8 cellular contexts compared by ENCODE assay signal in the genomic region with DNA sequence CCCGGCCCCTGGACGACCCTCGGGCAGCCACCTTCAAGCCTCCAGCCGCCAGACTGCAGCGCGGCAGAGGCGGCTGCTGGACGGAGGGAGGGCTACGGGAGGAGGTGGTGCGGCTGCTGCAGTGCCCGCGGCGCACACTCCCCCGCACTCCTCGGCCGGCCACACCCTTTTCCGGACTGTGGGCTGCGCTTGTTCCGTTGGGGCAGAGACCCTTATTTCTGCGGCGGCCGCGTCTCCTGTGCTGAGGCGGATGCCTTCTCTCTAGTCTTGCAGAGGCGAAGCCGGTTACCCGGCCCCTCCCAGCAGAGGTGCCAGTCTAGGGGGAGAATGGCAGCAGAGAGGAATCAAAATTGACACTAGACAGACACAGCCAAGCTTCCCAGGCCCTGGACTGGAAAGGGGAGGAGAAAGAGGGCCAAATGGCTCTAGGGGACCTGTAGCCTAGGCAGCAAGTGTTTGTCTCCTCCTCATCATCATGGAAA. TPM values are rescaled to one million over a fixed set of nuclear protein-coding genes. Genes with fewer than 3 reads are reported as not detected.
DNase-seq lines count a peak whose midpoint lies in the region; ATAC-seq and TF ChIP-seq lines count a peak whose summit lies in the region.

No MANE protein-coding gene starts in this region.

- no peaks in the 10 kb centered on the region for H3K27me3 Mint-ChIP-seq in activated CD8-positive, alpha-beta T cell treated with anti-CD3 and anti-CD28 coated beads for 36 hours

- H3K4me3 ChIP-seq in effector memory CD4-positive, alpha-beta T cell (ENCODE audit: insufficient read depth, low read depth, low read length, poor library complexity, severe bottlenecking): peak overlapping the region; percentile 71
- H3K4me3 ChIP-seq in mononuclear cell (ENCODE audit: low read length): peak overlapping the region; percentile 79

- POLR2A ChIA-PET in activated CD8-positive, alpha-beta T cell treated with anti-CD3 and anti-CD28 coated beads for 36 hours (lab: Charles Lee): interaction anchor here (0.9 to 5.7 kb wide), 13 partner anchors 9 to 96 kb away, joined by 3 to 75 read pairs (median 7); partner anchors contain the start of genes MYL6B, PA2G4, RPL41 and SMARCC2

- no peaks in the 10 kb centered on the region for H3K27me3 ChIP-seq in effector memory CD4-positive, alpha-beta T cell (replicated peaks; ENCODE audit: control insufficient read depth, insufficient read depth, low read length, poor library complexity, severe bottlenecking)
- no peaks in the 10 kb centered on the region for H3K27me3 ChIP-seq in mononuclear cell (ENCODE audit: insufficient read depth, low read length)

- intact Hi-C loops in activated CD8-positive, alpha-beta T cell treated with anti-CD3 and anti-CD28 coated beads for 36 hours (cut with micrococcal nuclease): loop anchor here (2.0 to 10.0 kb wide), 2 partner anchors 30 to 126 kb away; partner anchors contain the start of genes ANKRD52 and MYL6

- H3K9me3 Mint-ChIP-seq in activated CD8-positive, alpha-beta T cell treated with anti-CD3 and anti-CD28 coated beads for 36 hours: no peaks in the 10 kb centered on the region
- no peaks in the 10 kb centered on the region for H3K9me3 Mint-ChIP-seq in stimulated activated effector memory CD8-positive, alpha-beta T cell treated with anti-CD3 and anti-CD28 coated beads, Interleukin-12 subunit alpha, Interleukin-12 subunit beta, amount 100 ng/mL, for 72 hours

- H3K4me1 Mint-ChIP-seq in activated CD8-positive, alpha-beta T cell treated with anti-CD3 and anti-CD28 coated beads for 36 hours (ENCODE audit: low read depth): peaks cover 60% of the 10 kb centered on the region
- peaks cover 63% of the 10 kb centered on the region for H3K4me1 Mint-ChIP-seq in stimulated activated effector memory CD8-positive, alpha-beta T cell treated with anti-CD3 and anti-CD28 coated beads, Interleukin-12 subunit alpha, Interleukin-12 subunit beta, amount 100 ng/mL, for 72 hours

- ATAC-seq in GM21381 (IDR thresholded peaks at IDR 0.05; ENCODE audit: unreplicated experiment): peak; percentile 28
- peak; percentile 26 for ATAC-seq in activated CD8-positive, alpha-beta T cell treated with anti-CD3 and anti-CD28 coated beads for 36 hours
- ATAC-seq in stimulated activated effector memory CD8-positive, alpha-beta T cell treated with anti-CD3 and anti-CD28 coated beads, Interleukin-12 subunit alpha, Interleukin-12 subunit beta, amount 100 ng/mL, for 72 hours: peak; percentile 53

- H3K4me3 Mint-ChIP-seq in activated CD8-positive, alpha-beta T cell treated with anti-CD3 and anti-CD28 coated beads for 36 hours: peak overlapping the region; percentile 84
- peak overlapping the region; percentile 100 for H3K4me3 Mint-ChIP-seq in stimulated activated effector memory CD8-positive, alpha-beta T cell treated with anti-CD3 and anti-CD28 coated beads, Interleukin-12 subunit alpha, Interleukin-12 subunit beta, amount 100 ng/mL, for 72 hours

- DNase-seq in CD1c-positive myeloid dendritic cell (ENCODE audit: extremely low spot score) (peak; percentile 68), NCI-H69 (lab: John Stamatoyannopoulos, UW) (peak; percentile 75), NCI-H2171 (lab: John Stamatoyannopoulos, UW) (no peak)
- DNase-seq in activated CD8-positive, alpha-beta T cell treated with anti-CD3 and anti-CD28 coated beads for 36 hours: peak; percentile 88
- DNase-seq in effector memory CD4-positive, alpha-beta T cell: peak; percentile 62 to 64 (median 62)
- DNase-seq in stimulated activated effector memory CD8-positive, alpha-beta T cell treated with anti-CD3 and anti-CD28 coated beads, Interleukin-12 subunit alpha, Interleukin-12 subunit beta, amount 100 ng/mL, for 72 hours (ENCODE audit: low spot score in 2 of 2): peak; percentile 61 to 89

- peaks cover 45% of the 10 kb centered on the region for H3K36me3 Mint-ChIP-seq in activated CD8-positive, alpha-beta T cell treated with anti-CD3 and anti-CD28 coated beads for 36 hours (ENCODE audit: low read depth)
- peaks cover 73% of the 10 kb centered on the region for H3K36me3 Mint-ChIP-seq in stimulated activated effector memory CD8-positive, alpha-beta T cell treated with anti-CD3 and anti-CD28 coated beads, Interleukin-12 subunit alpha, Interleukin-12 subunit beta, amount 100 ng/mL, for 72 hours

- H3K36me3 ChIP-seq in effector memory CD4-positive, alpha-beta T cell (ENCODE audit: control insufficient read depth, insufficient read depth, low read length): peaks cover 41% of the 10 kb centered on the region

- no peaks in the 10 kb centered on the region for H3K9me3 ChIP-seq in effector memory CD4-positive, alpha-beta T cell (ENCODE audit: control insufficient read depth, low read length)
- no peaks in the 10 kb centered on the region for H3K9me3 ChIP-seq in mononuclear cell (ENCODE audit: low read depth, low read length)

- H3K27ac Mint-ChIP-seq in activated CD8-positive, alpha-beta T cell treated with anti-CD3 and anti-CD28 coated beads for 36 hours: peak overlapping the region; percentile 93
- H3K27ac Mint-ChIP-seq in stimulated activated effector memory CD8-positive, alpha-beta T cell treated with anti-CD3 and anti-CD28 coated beads, Interleukin-12 subunit alpha, Interleukin-12 subunit beta, amount 100 ng/mL, for 72 hours: peak overlapping the region; percentile 97

- H3K4me1 ChIP-seq in effector memory CD4-positive, alpha-beta T cell (ENCODE audit: control insufficient read depth, insufficient read depth, low read length, poor library complexity, severe bottlenecking): peaks cover 34% of the 10 kb centered on the region
- peaks cover 61% of the 10 kb centered on the region for H3K4me1 ChIP-seq in mononuclear cell (ENCODE audit: insufficient read depth, low read length)

- CTCF ChIA-PET in activated CD8-positive, alpha-beta T cell treated with anti-CD3 and anti-CD28 coated beads for 36 hours (lab: Charles Lee): interaction anchor here (0.5 to 9.5 kb wide), 6 partner anchors 11 to 91 kb away, joined by 5 to 110 read pairs (median 8); partner anchors contain the start of genes PA2G4, RPL41, SMARCC2 and ZC3H10

- no peak for TF ChIP-seq CTCF in activated CD8-positive, alpha-beta T cell treated with anti-CD3 and anti-CD28 coated beads for 36 hours (IDR thresholded peaks at IDR 0.05)

- peak overlapping the region; percentile 76 for H3K27ac ChIP-seq in effector memory CD4-positive, alpha-beta T cell (ENCODE audit: insufficient read depth, low read length, poor library complexity, severe bottlenecking)

RNA-seq across cellular contexts. Expression of gene ESYT1, which starts 1.2 kb away (rescaled TPM):
- 100 to 1,000 TPM; 154 to 160 TPM for total RNA-seq in activated CD8-positive, alpha-beta T cell treated with anti-CD3 and anti-CD28 coated beads for 36 hours
- total RNA-seq in mononuclear cell: 62.1 TPM

RNA-seq across cellular contexts. Expression of gene ZC3H10, which starts 11.2 kb away (rescaled TPM):
- total RNA-seq in activated CD8-positive, alpha-beta T cell treated with anti-CD3 and anti-CD28 coated beads for 36 hours: 1 to 10 TPM; 6.8 to 7.2 TPM
- 8.6 TPM for total RNA-seq in mononuclear cell

RNA-seq across cellular contexts. Expression of gene RPL41, which starts 12.8 kb away (rescaled TPM):
- 1,000 to 10,000 TPM; 5,401 to 5,452 TPM for total RNA-seq in activated CD8-positive, alpha-beta T cell treated with anti-CD3 and anti-CD28 coated beads for 36 hours
- 5,493 TPM for total RNA-seq in mononuclear cell

RNA-seq across cellular contexts. Expression of gene MYL6B, which starts 23.1 kb away (rescaled TPM):
- 10 to 100 TPM; 60.3 to 66.9 TPM for total RNA-seq in activated CD8-positive, alpha-beta T cell treated with anti-CD3 and anti-CD28 coated beads for 36 hours
- 2.1 TPM for total RNA-seq in mononuclear cell

RNA-seq across cellular contexts. Expression of gene PA2G4, which starts 24.9 kb away (rescaled TPM):
- 100 to 1,000 TPM; 447 to 455 TPM for total RNA-seq in activated CD8-positive, alpha-beta T cell treated with anti-CD3 and anti-CD28 coated beads for 36 hours
- 103 TPM for total RNA-seq in mononuclear cell
